ENCODE assay signal across 9 cellular contexts in the genomic region with DNA sequence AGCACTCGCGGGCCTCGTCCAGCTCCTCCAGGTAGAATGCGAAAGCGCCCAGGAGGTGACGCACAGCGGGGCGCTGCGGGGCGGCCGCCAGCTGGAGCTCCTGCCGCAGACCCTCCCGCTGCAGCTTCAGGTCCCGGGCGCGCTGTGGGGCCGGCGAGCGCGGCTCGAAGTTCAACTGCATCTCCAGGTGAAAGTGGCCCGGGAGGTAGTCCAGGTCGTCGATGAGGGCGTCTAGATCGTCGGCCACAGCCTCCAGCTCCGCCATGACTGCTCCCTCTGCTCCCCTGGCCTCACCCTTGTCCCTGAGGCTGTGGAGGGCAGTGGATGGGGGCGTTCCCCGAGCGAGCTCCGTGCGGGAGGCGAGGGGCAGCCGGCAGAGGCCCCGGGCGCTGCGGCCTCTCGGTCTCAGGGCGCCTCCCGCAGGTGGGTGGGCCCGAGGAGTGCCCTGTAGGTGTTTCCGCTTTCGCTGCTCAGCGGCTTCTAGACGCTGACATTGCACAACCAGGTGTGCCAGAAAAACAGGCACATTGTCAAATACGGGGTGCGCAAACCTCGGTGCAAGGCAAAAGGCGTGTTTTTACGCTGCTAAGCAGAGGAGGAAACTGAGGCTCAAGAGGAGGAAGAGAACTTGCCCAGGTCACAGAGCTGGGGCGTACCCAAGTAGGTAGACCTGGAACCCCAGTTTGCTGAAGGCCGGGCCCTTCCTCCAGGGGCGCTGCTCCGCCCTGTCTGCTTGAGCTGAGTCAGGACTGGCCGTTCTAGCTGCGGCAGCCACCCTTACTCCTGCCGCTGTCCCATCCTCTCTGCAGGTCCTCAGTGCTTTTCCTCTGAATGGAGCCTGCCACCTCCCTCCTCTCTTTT. TPM values are rescaled to one million over a fixed set of nuclear protein-coding genes. Genes with fewer than 3 reads are reported as not detected.
DNase-seq lines count a peak whose midpoint lies in the region; ATAC-seq, FAIRE-seq and TF ChIP-seq lines count a peak whose summit lies in the region.
"Had no signal": no experiment of that assay in that cellular context is flagged by ENCODE, and none has a peak within 500 bp of the region (broad histone marks: within the 10 kb centered on the region; RNA-seq: fewer than 3 reads in every experiment).

Gene TTC22 (minus strand): TSS at position 425 of the 861 bp plus-strand sequence. CDS start 160 bp downstream, at position 265.

- ATAC-seq in HG03378 (IDR thresholded peaks at IDR 0.05; ENCODE audit: unreplicated experiment) (peak; percentile 67), K562 (peak; percentile 93)

- POLR2A ChIA-PET in K562 (lab: Yijun Ruan, JAX) = interaction anchor here (0.6 to 1.2 kb wide), 8 partner anchors 8 to 699 kb away, joined by 3 to 5 read pairs (median 3); partner anchors contain the start of gene DHCR24

- no peaks in the 10 kb centered on the region for H3K9me1 ChIP-seq in K562 (ENCODE audit: control insufficient read depth, insufficient read depth, low read length)

- H3K36me3 ChIP-seq in K562 (ENCODE audit: control insufficient read depth, insufficient read depth, low read length) = no peaks in the 10 kb centered on the region

- no peaks in the 10 kb centered on the region for H3K9me3 ChIP-seq in K562 (replicated peaks; ENCODE audit: control insufficient read depth, insufficient read depth, low read depth, low read length)

- H3K9ac ChIP-seq in K562 (ENCODE audit: insufficient read depth in 1 of 2, low read depth in 2 of 2, low read length in 2 of 2) = peak within 1 kb of the TSS in 1 of 2 experiments; percentile 77; a peak in 2 of 4 replicates

- TF ChIP-seq CTCF in K562 (IDR thresholded peaks at IDR 0.05 in 2 of 3, conservative IDR thresholded peaks at IDR 0.05 in 1 of 3; ENCODE audit: insufficient read depth in 2 of 3, low read depth in 1 of 3, low read length in 3 of 3) = peak; percentile 55 to 82 (median 56)

- TF ChIP-seq EP300 in K562 (IDR thresholded peaks at IDR 0.05; ENCODE audit: low read length) = no peak

- H3K79me2 ChIP-seq in K562 (ENCODE audit: control insufficient read depth, insufficient read depth, low read length) = no peaks in the 10 kb centered on the region

- WGBS in K562 (ENCODE audit: insufficient coverage, low coverage, missing lambda C conversion rate) = 13% methylated on average over 47 of the region's 58 CpGs

- peak in 1 of 2 experiments; percentile 50; a peak in 2 of 4 replicates for TF ChIP-seq RAD21 in K562 (CRISPR knock-in tag; conservative IDR thresholded peaks at IDR 0.05 in 1 of 2, IDR thresholded peaks at IDR 0.05 in 1 of 2)

- peaks cover 12 to 59% of the 10 kb centered on the region in 2 experiments; a peak in 4 of 5 replicates for H3K27me3 ChIP-seq in K562 (ENCODE audit: control insufficient read depth in 2 of 2, insufficient read depth in 2 of 2, low read length in 2 of 2)

- H4K20me1 ChIP-seq in K562 (replicated peaks; ENCODE audit: control insufficient read depth, insufficient read depth, low read length) = peaks cover 6% of the 10 kb centered on the region

- intact Hi-C loops in K562 (cut with micrococcal nuclease) = no loop called here

- peak within 1 kb of the TSS; percentile 25; the same call in 1 of the 2 replicates for H3K4me3 ChIP-seq in K562

- H3K4me2 ChIP-seq in K562 (ENCODE audit: insufficient read depth, low read length) = peak within 1 kb of the TSS; percentile 81

- peaks cover 5 to 19% of the 10 kb centered on the region in 2 experiments; a peak in 2 of 5 replicates for H3K4me1 ChIP-seq in K562 (replicated peaks in 1 of 2; ENCODE audit: control insufficient read depth in 2 of 2, insufficient read depth in 2 of 2, low read length in 2 of 2)

- peak within 1 kb of the TSS; percentile 82 for H2AFZ ChIP-seq in K562 (ENCODE audit: low read depth, low read length)

- CTCF ChIA-PET in K562 (lab: Yijun Ruan, JAX; ENCODE audit: low intra/inter-chr PET ratio) = interaction anchor here (2.0 kb wide), 1 partner anchor 129 kb away, joined by 7 read pairs; no protein-coding TSS in a partner anchor

- no peak for TF ChIP-seq POLR2A in K562 (conservative IDR thresholded peaks at IDR 0.05)

- in situ Hi-C loops in ACHN (cut with HindIII; ENCODE audit: low pct_ligation_motif_present, low pct_unique_long_range_greater_than_20kb, low sequenced_read_pairs) (no loop called here), K562 (cut with MboI) (no loop called here)

- DNase-seq in ACHN (peak; percentile 55), GM19239 (ENCODE audit: insufficient read length, low spot score) (peak; percentile 88), T-helper 22 cell (ENCODE audit: low read depth) (peak; percentile 38), K562 (ENCODE audit: extremely low read depth in 1 of 4, low spot score in 3 of 4) (peak; percentile 61 to 71 (median 66)), left kidney (ENCODE audit: low read depth, low spot score) (peak; percentile 85), SHP77 treated with DMSO at 0.1 percent for 48 hours (lab: John Stamatoyannopoulos, UW) (no peak)
- DNase-seq in stimulated activated CD4-positive, alpha-beta T cell treated with anti-CD3 and anti-CD28 coated beads, TNF-alpha, amount 100 ng/mL, for 4 hours (ENCODE audit: low read depth in 3 of 3) = peak; percentile 31 to 52 (median 42)

- FAIRE-seq in GM19239 (lab: Jason Lieb, UNC) = peak; percentile 84
- peak; percentile 81 for FAIRE-seq in K562 (lab: Jason Lieb, UNC)
- FAIRE-seq: G401.6 had no signal

- no TSS peak for BruUV-seq in K562 (replicated peaks; lab: Mats Ljungman, UMichigan)

- H3K27ac ChIP-seq in K562 (ENCODE audit: extremely low read depth, low read depth, low read length) = no peak within 1 kb of the TSS

TF ChIP-seq in K562, 482 proteins besides CTCF, POLR2A, EP300 and RAD21 (continues in another document):
- TF ChIP-seq, protein P1, sequence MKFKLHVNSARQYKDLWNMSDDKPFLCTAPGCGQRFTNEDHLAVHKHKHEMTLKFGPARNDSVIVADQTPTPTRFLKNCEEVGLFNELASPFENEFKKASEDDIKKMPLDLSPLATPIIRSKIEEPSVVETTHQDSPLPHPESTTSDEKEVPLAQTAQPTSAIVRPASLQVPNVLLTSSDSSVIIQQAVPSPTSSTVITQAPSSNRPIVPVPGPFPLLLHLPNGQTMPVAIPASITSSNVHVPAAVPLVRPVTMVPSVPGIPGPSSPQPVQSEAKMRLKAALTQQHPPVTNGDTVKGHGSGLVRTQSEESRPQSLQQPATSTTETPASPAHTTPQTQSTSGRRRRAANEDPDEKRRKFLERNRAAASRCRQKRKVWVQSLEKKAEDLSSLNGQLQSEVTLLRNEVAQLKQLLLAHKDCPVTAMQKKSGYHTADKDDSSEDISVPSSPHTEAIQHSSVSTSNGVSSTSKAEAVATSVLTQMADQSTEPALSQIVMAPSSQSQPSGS (CRISPR knock-in tag; IDR thresholded peaks at IDR 0.05) = no peak
- TF ChIP-seq DPF2 (IDR thresholded peaks at IDR 0.05) = peak; percentile 36; the same call in 1 of the 2 replicates
- TF ChIP-seq ZNF586 (CRISPR knock-in tag; conservative IDR thresholded peaks at IDR 0.05) = no peak
- TF ChIP-seq ZNF449 (CRISPR knock-in tag; IDR thresholded peaks at IDR 0.05) = no peak
- peak in 1 of 2 experiments; percentile 33; a peak in 1 of 4 replicates for TF ChIP-seq MAZ (CRISPR knock-in tag; conservative IDR thresholded peaks at IDR 0.05 in 1 of 2, IDR thresholded peaks at IDR 0.05 in 1 of 2)
- TF ChIP-seq, protein P2, sequence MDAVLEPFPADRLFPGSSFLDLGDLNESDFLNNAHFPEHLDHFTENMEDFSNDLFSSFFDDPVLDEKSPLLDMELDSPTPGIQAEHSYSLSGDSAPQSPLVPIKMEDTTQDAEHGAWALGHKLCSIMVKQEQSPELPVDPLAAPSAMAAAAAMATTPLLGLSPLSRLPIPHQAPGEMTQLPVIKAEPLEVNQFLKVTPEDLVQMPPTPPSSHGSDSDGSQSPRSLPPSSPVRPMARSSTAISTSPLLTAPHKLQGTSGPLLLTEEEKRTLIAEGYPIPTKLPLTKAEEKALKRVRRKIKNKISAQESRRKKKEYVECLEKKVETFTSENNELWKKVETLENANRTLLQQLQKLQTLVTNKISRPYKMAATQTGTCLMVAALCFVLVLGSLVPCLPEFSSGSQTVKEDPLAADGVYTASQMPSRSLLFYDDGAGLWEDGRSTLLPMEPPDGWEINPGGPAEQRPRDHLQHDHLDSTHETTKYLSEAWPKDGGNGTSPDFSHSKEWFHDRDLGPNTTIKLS (IDR thresholded peaks at IDR 0.05; ENCODE audit: borderline replicate concordance, low read depth) = peak; percentile 57; the same call in 1 of the 2 replicates
- peak; percentile 16 for TF ChIP-seq HNRNPLL (IDR thresholded peaks at IDR 0.05; ENCODE audit: low read depth, low read length, poor library complexity, severe bottlenecking)
- no peak for TF ChIP-seq ATF1 (CRISPR knock-in tag; IDR thresholded peaks at IDR 0.05)
- TF ChIP-seq ATF1 (tag; IDR thresholded peaks at IDR 0.05) = peak; percentile 40

RNA-seq across cellular contexts. Expression of gene TTC22, which starts in this region (rescaled TPM):
- total RNA-seq in K562 (2011; cell fraction: chromatin; rRNA removed; ENCODE audit: low replicate concordance) = not detected in 2 replicates
- total RNA-seq in K562 (2011; cell fraction: nucleolus; rRNA removed) = not detected in 2 replicates
- not detected in 2 replicates for total RNA-seq in K562 (2011; cell fraction: nucleoplasm; rRNA removed)
- total RNA-seq in K562 (2014; rRNA removed) (not detected in 2 replicates), K562 (2014; rRNA removed; fragmentation: Illumina TruSeq; extraction: Trizol) (not detected in 2 replicates), K562 (2015; rRNA removed; fragmentation: Illumina TruSeq; extraction: Trizol) (not detected in 2 replicates), K562 (2021) (not detected in 2 replicates)
- polyA plus RNA-seq in K562 (2011; rRNA removed) (0.03 TPM in 1 of 2 replicates, not detected in the other), K562 (2014; fragmentation: Illumina TruSeq; extraction: Trizol) (not detected in 2 replicates), K562 (2014; fragmentation: Nextera tagmentation; extraction: Ambion mirVana) (under 1 TPM in 1 of 2 experiments, not detected in 1; 0.07 TPM), K562 (2014; rRNA removed) (0.23 TPM in 1 of 2 replicates, not detected in the other)
- 0.03 TPM in 2 replicates for polyA plus RNA-seq in K562 (2011; cell fraction: cytosol; rRNA removed)
- polyA plus RNA-seq in K562 (2011; cell fraction: nucleus; rRNA removed) = 0.07 TPM in 1 of 2 replicates, not detected in the other
- 0.09 and 0.14 TPM in 2 replicates for polyA plus RNA-seq in K562 (2012)
- not detected in 2 replicates for polyA minus RNA-seq in K562 (2011; rRNA and poly(A)+ RNA removed)
- not detected in 2 replicates for polyA minus RNA-seq in K562 (2011; cell fraction: cytosol; rRNA and poly(A)+ RNA removed)
- not detected in 2 replicates for polyA minus RNA-seq in K562 (2011; cell fraction: nucleus; rRNA and poly(A)+ RNA removed)

Comparison
In these comparisons a context has a peak if more than half of its experiments do, and no peak if none do; other contexts are left out.
1. Peak in DNase-seq, ATAC-seq, H3K4me3 ChIP-seq and H3K4me2 ChIP-seq in K562; RNA of the gene not detected or under 1 TPM.